Comparison of ENCODE assay signal across 12 cellular contexts in genomic region chr6:37127961-37128862, GRCh38. TPM values are rescaled to one million over a fixed set of nuclear protein-coding genes. Genes with fewer than 3 reads are reported as not detected.
DNase-seq lines count a peak whose midpoint lies in the region; ATAC-seq and TF ChIP-seq lines count a peak whose summit lies in the region.
"Had no signal": no experiment of that assay in that cellular context is flagged by ENCODE, and none has a peak within 500 bp of the region (broad histone marks: within the 10 kb centered on the region; RNA-seq: fewer than 3 reads in every experiment).

No MANE protein-coding gene starts in this region.

- TF ChIP-seq EP300 in SK-N-SH (IDR thresholded peaks at IDR 0.05; ENCODE audit: borderline replicate concordance in 1 of 2, low read depth in 1 of 2, low read length in 1 of 2), result no peak

- H3K27me3 Mint-ChIP-seq in neural progenitor cell (ENCODE audit: insufficient read depth, low read depth), result peaks cover 22% of the 10 kb centered on the region

- intact Hi-C loops in vagina (cut with DNase I), result loop anchor here (10.0 kb wide), 1 partner anchor 607 kb away; no protein-coding TSS in a partner anchor

- H3K79me2 ChIP-seq in SK-N-SH (ENCODE audit: insufficient read depth) (no peaks in the 10 kb centered on the region), neural progenitor cell (ENCODE audit: low read depth) (peaks cover 5% of the 10 kb centered on the region)

- peak overlapping the region; percentile 69 for H3K27ac Mint-ChIP-seq in neural progenitor cell
- H3K27ac Mint-ChIP-seq: activated CD8-positive, alpha-beta memory T cell treated with anti-CD3 and anti-CD28 coated beads, Interleukin-2, amount 10 ng/mL, durations not matched to agents 7 days and 5 days had no signal

- TF ChIP-seq CTCF in SK-N-SH (IDR thresholded peaks at IDR 0.05) (peak; percentile 14; the same call in 1 of the 2 replicates), fibroblast of pulmonary artery (IDR thresholded peaks at IDR 0.05; ENCODE audit: low read length, missing control alignments) (no peak), neural progenitor cell (IDR thresholded peaks at IDR 0.05) (no peak), vagina (IDR thresholded peaks at IDR 0.05) (no peak)

- WGBS in SK-N-SH (ENCODE audit: low lambda C conversion rate), result 60% methylated on average over 8 of the region's 8 CpGs

- H3F3A ChIP-seq in SK-N-SH (replicated peaks; ENCODE audit: insufficient read depth), result peaks cover 4% of the 10 kb centered on the region
- H3F3A ChIP-seq in neural progenitor cell (ENCODE audit: low read depth), result peaks cover 66% of the 10 kb centered on the region

- CTCF ChIA-PET in SK-N-SH (lab: Yijun Ruan, JAX), result interaction anchor here (1.2 to 5.1 kb wide), 4 partner anchors 10 to 110 kb away, joined by 3 to 61 read pairs (median 7); no protein-coding TSS in a partner anchor

- peaks cover 67% of the 10 kb centered on the region for H3K4me1 Mint-ChIP-seq in neural progenitor cell

- H3K9me3 Mint-ChIP-seq in neural progenitor cell, result no peaks in the 10 kb centered on the region

- H3K27ac ChIP-seq in SK-N-SH (ENCODE audit: low read depth in 2 of 2, low read length in 1 of 2) (peak overlapping the region in 1 of 2 experiments; percentile 15; a peak in 2 of 4 replicates), neural progenitor cell (no peak overlapping the region), vagina (no peak overlapping the region)

- H3K4me1 ChIP-seq in SK-N-SH (ENCODE audit: control insufficient read depth in 1 of 2, insufficient read depth in 2 of 2, low read depth in 1 of 2, low read length in 1 of 2), result peaks cover 11 to 12% of the 10 kb centered on the region in 2 experiments; a peak in 2 of 4 replicates
- H3K4me1 ChIP-seq in neural progenitor cell, result peaks cover 33% of the 10 kb centered on the region
- H3K4me1 ChIP-seq in vagina, result peaks cover 24% of the 10 kb centered on the region

- H3K9me3 ChIP-seq in SK-N-SH (no peaks in the 10 kb centered on the region), neural progenitor cell (ENCODE audit: low read depth) (no peaks in the 10 kb centered on the region), vagina (no peaks in the 10 kb centered on the region)

- no peaks in the 10 kb centered on the region for H3K27me3 ChIP-seq in SK-N-SH (ENCODE audit: insufficient read depth)
- no peaks in the 10 kb centered on the region for H3K27me3 ChIP-seq in neural progenitor cell
- H3K27me3 ChIP-seq in vagina, result no peaks in the 10 kb centered on the region

- H2AFZ ChIP-seq in SK-N-SH (ENCODE audit: low read depth) (no peak overlapping the region), neural progenitor cell (replicated peaks) (no peak overlapping the region)

- no peak overlapping the region for H3K4me2 ChIP-seq in SK-N-SH
- no peak overlapping the region for H3K4me2 ChIP-seq in neural progenitor cell

- H3K9ac ChIP-seq in SK-N-SH, result no peak overlapping the region; the same call in 1 of the 2 replicates
- no peak overlapping the region for H3K9ac ChIP-seq in neural progenitor cell

- no peaks in the 10 kb centered on the region for H3K36me3 Mint-ChIP-seq in neural progenitor cell
- H3K36me3 Mint-ChIP-seq: activated CD8-positive, alpha-beta memory T cell treated with anti-CD3 and anti-CD28 coated beads, Interleukin-2, amount 10 ng/mL, durations not matched to agents 7 days and 5 days had no signal

- no peaks in the 10 kb centered on the region for H4K20me1 ChIP-seq in SK-N-SH (ENCODE audit: insufficient read depth)
- H4K20me1 ChIP-seq in neural progenitor cell (ENCODE audit: low read depth), result peaks cover 10% of the 10 kb centered on the region

- TF ChIP-seq RAD21 in SK-N-SH (IDR thresholded peaks at IDR 0.05; ENCODE audit: low read length), result no peak

- POLR2A ChIA-PET in SK-N-SH (lab: Yijun Ruan, JAX), result interaction anchor here (1.4 kb wide), 1 partner anchor 41 kb away, joined by 4 read pairs; the partner anchor contains the start of gene PIM1

- H3K36me3 ChIP-seq in SK-N-SH (replicated peaks in 1 of 2; ENCODE audit: control insufficient read depth in 1 of 2, insufficient read depth in 2 of 2, low read length in 1 of 2), result no peaks in the 10 kb centered on the region
- H3K36me3 ChIP-seq in neural progenitor cell, result no peaks in the 10 kb centered on the region
- H3K36me3 ChIP-seq in vagina, result no peaks in the 10 kb centered on the region

- no peak for ATAC-seq in GM18867 (IDR thresholded peaks at IDR 0.05; ENCODE audit: unreplicated experiment)
- ATAC-seq: activated CD8-positive, alpha-beta memory T cell treated with anti-CD3 and anti-CD28 coated beads, Interleukin-2, amount 10 ng/mL, durations not matched to agents 7 days and 5 days had no signal

- peak; percentile 58 for DNase-seq in EL
- no peak for DNase-seq in SK-N-SH
- peak; percentile 72 for DNase-seq in fibroblast of pulmonary artery (ENCODE audit: low read depth)
- no peak for DNase-seq in neural progenitor cell (ENCODE audit: low spot score)
- DNase-seq in vagina (ENCODE audit: extremely low spot score in 2 of 2), result no peak
- no peak for DNase-seq in ecto neural progenitor cell (ENCODE audit: low spot score)
- no peak for DNase-seq in activated CD8-positive, alpha-beta memory T cell treated with anti-CD3 and anti-CD28 coated beads for 24 hours
- DNase-seq: activated CD8-positive, alpha-beta memory T cell treated with anti-CD3 and anti-CD28 coated beads, Interleukin-2, amount 10 ng/mL, durations not matched to agents 7 days and 5 days; NCI-H1092; SHP77; stimulated activated CD4-positive, alpha-beta T cell treated with anti-CD3 and anti-CD28 coated beads, Interleukin-2, amount 100 ng/mL, for 24 hours had no signal

- no peak overlapping the region for H3K4me3 Mint-ChIP-seq in neural progenitor cell
- H3K4me3 Mint-ChIP-seq: activated CD8-positive, alpha-beta memory T cell treated with anti-CD3 and anti-CD28 coated beads, Interleukin-2, amount 10 ng/mL, durations not matched to agents 7 days and 5 days had no signal

- no peak for TF ChIP-seq POLR2A in vagina (IDR thresholded peaks at IDR 0.05)

- H3K9me2 ChIP-seq in SK-N-SH, result no peaks in the 10 kb centered on the region

- no peak overlapping the region for H3K4me3 ChIP-seq in SK-N-SH (ENCODE audit: low read depth in 2 of 2, low read length in 1 of 2)
- no peak overlapping the region for H3K4me3 ChIP-seq in fibroblast of pulmonary artery (replicated peaks; ENCODE audit: low read depth, low read length)
- no peak overlapping the region for H3K4me3 ChIP-seq in neural progenitor cell
- H3K4me3 ChIP-seq in vagina, result no peak overlapping the region

TF ChIP-seq in SK-N-SH, 30 proteins besides CTCF, POLR2A, EP300 and RAD21:
- peak; percentile 35; the same call in 1 of the 2 replicates for TF ChIP-seq NFIC (IDR thresholded peaks at IDR 0.05; ENCODE audit: borderline replicate concordance)
- TF ChIP-seq MXI1 (IDR thresholded peaks at IDR 0.05; ENCODE audit: low read depth, low read length), result no peak
- TF ChIP-seq GATA2 (CRISPR knock-in tag; IDR thresholded peaks at IDR 0.05), result no peak

RNA-seq across cellular contexts. Expression of gene PIM1, which starts 41.7 kb away (rescaled TPM):
- 33.9 and 35.3 TPM in 2 replicates for polyA plus RNA-seq in SK-N-SH (2012; rRNA removed)
- 18.9 and 20.6 TPM in 2 replicates for polyA plus RNA-seq in SK-N-SH (2012; cell fraction: cytosol; rRNA removed)
- polyA plus RNA-seq in SK-N-SH (2012; cell fraction: nucleus; rRNA removed), result 90.2 and 138 TPM in 2 replicates
- total RNA-seq in neural progenitor cell (ENCODE audit: low replicate concordance), result 9.1 and 18.9 TPM in 2 replicates
- 74.2 TPM for total RNA-seq in vagina

Comparison
In these comparisons a context has a peak if more than half of its experiments do, and no peak if none do; other contexts are left out.
1. DNase-seq: peak in EL (single experiment) and fibroblast of pulmonary artery (single experiment); none in SK-N-SH (single experiment), neural progenitor cell (single experiment), vagina (0 of 2), ecto neural progenitor cell (single experiment) and activated CD8-positive, alpha-beta memory T cell treated with anti-CD3 and anti-CD28 coated beads for 24 hours (single experiment).